In the genomic region with DNA sequence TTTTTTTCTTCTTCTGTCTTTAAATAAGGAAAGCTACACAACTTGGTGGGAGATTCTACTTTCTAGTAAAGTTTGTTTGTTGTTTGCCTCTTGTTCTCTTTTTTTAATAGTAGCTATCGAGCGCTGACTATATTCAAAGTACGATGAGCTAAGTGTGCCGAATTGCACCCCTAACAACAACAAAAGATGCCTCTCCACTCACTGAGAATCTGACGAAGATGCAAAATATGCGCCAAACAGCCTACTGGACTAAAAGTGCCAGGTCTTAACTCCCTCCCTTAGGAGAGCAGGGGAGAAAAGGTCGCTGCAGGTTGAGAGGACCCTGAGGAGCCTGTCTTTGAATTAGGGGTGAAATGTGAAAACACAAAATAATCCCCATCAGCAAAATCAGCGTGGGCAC, we compare ENCODE assay signal across 1 cellular context.
TF ChIP-seq lines count a peak whose summit lies in the region.

No MANE protein-coding gene starts in this region.

TF ChIP-seq in H1, 55 proteins besides CTCF, POLR2A, EP300 and RAD21:
- TF ChIP-seq JUN (IDR thresholded peaks at IDR 0.05; ENCODE audit: low read depth, low read length) (no peak), MAFK (IDR thresholded peaks at IDR 0.05; ENCODE audit: low read depth, low read length) (no peak), TBP (IDR thresholded peaks at IDR 0.05; ENCODE audit: low read depth, low read length) (no peak), RNF2 (IDR thresholded peaks at IDR 0.05; ENCODE audit: borderline replicate concordance, low read depth, low read length, missing control alignments, poor library complexity, severe bottlenecking) (no peak), SIX5 (IDR thresholded peaks at IDR 0.05; ENCODE audit: low read depth, low read length) (no peak), BACH1 (IDR thresholded peaks at IDR 0.05; ENCODE audit: low read length) (no peak)
